In the genomic region with DNA sequence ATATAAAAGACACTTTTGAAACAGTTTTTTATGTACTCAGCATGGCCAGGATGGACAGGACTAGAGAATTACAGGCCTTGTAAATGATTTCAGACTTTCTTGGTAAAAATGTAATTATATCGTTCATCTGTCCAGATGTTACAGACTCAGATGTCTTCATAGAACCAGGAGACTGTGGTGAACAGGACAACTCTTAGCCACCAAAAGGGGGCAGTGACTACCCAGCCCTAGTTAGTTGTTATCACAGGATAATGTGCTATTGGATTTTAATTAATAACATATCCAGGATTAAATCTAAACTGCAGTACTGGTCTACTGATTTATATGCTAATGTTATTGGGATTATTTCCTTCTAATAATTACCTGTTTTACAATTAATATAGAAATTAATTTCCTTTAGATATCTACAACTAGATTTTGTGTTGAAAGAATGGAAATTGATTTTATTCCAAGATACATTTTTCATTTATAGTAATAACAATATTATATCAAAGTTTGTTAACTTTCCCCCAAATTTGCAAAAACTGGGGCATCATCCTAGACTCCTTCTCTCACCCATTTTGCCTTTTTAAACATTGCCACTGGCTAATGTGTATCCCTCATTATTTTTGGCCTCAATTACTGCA, we compare ENCODE assay signal across 1 cellular context.
TF ChIP-seq lines count a peak whose summit lies in the region.

No MANE protein-coding gene starts in this region.

TF ChIP-seq in HCT116, 20 proteins besides CTCF, POLR2A, EP300 and RAD21 (continued from another document):
- TF ChIP-seq, protein P1, sequence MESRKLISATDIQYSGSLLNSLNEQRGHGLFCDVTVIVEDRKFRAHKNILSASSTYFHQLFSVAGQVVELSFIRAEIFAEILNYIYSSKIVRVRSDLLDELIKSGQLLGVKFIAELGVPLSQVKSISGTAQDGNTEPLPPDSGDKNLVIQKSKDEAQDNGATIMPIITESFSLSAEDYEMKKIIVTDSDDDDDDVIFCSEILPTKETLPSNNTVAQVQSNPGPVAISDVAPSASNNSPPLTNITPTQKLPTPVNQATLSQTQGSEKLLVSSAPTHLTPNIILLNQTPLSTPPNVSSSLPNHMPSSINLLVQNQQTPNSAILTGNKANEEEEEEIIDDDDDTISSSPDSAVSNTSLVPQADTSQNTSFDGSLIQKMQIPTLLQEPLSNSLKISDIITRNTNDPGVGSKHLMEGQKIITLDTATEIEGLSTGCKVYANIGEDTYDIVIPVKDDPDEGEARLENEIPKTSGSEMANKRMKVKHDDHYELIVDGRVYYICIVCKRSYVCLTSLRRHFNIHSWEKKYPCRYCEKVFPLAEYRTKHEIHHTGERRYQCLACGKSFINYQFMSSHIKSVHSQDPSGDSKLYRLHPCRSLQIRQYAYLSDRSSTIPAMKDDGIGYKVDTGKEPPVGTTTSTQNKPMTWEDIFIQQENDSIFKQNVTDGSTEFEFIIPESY (IDR thresholded peaks at IDR 0.05; ENCODE audit: extremely low read depth, insufficient replicate concordance, low read length), result no peak
- TF ChIP-seq JUND (IDR thresholded peaks at IDR 0.05) (no peak), CEBPB (IDR thresholded peaks at IDR 0.05; ENCODE audit: low read depth) (no peak), ZNF274 (IDR thresholded peaks at IDR 0.05; ENCODE audit: low read depth, low read length) (no peak), MAX (IDR thresholded peaks at IDR 0.05) (no peak), TCF7L2 (IDR thresholded peaks at IDR 0.05; ENCODE audit: borderline replicate concordance, extremely low read depth, insufficient read depth, insufficient read length) (no peak)
- TF ChIP-seq, protein P2, sequence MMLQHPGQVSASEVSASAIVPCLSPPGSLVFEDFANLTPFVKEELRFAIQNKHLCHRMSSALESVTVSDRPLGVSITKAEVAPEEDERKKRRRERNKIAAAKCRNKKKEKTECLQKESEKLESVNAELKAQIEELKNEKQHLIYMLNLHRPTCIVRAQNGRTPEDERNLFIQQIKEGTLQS (IDR thresholded peaks at IDR 0.05), result no peak
TF ChIP-seq in HCT116: peak in this region for 0.
